ENCODE assay signal across 20 cellular contexts in the genomic region with DNA sequence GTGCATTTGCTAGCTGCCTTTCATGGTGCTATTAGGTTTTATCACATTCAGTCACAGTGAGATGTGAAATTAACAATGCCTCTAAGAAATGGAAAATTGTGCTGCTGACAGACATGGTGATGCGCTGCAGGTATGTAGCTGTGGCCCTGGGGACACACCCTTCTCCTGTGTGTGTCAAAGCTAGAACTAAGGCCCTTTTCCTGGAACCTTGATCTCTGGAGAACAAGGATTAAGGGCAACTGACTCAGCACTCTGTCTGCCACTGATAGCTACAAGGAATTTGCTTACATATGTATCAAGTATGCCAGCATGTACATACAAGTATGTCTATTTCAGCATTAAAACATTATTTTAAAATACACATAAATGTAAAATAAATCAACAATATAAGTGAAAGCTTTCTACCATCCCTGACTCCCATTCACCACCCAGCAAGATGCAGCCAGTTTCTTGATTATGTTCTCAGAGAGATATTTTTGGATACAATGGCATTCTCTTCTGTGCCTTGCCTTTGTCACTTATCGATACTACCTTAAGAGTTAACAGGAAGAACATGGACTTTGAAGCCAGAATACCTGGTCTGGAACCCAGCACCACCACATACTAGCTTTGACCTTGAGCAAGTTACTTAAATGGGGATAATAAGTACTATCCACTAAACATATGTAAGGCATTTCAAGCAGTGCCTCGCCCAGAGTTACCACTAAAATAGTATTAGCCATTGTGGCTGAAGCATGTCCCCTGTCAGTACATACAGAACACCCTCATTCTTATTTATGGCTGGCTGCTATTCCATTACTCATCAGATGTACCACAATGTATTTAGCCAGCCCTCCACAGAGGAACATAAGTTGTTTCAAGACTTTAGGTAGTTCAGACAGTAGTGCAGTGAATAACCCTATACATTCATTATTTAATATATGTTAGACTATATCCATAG.
DNase-seq lines count a peak whose midpoint lies in the region; ATAC-seq, FAIRE-seq and TF ChIP-seq lines count a peak whose summit lies in the region.
"Had no signal": no experiment of that assay in that cellular context is flagged by ENCODE, and none has a peak within 500 bp of the region (broad histone marks: within the 10 kb centered on the region; RNA-seq: fewer than 3 reads in every experiment).

No MANE protein-coding gene starts in this region.

- H3K79me1 ChIP-seq in mesenchymal stem cell (replicated peaks; ENCODE audit: low read length, poor library complexity, severe bottlenecking), result no peaks in the 10 kb centered on the region

- no peak for FAIRE-seq in HepG2 (lab: Jason Lieb, UNC)

- TF ChIP-seq POLR2A in HepG2 (IDR thresholded peaks at IDR 0.05; ENCODE audit: insufficient read depth in 1 of 2, low read depth in 2 of 2, low read length in 2 of 2) (no peak), right lobe of liver (IDR thresholded peaks at IDR 0.05) (no peak)

- H3K9ac ChIP-seq in HepG2 (ENCODE audit: insufficient read depth, low read depth, low read length) (no peak overlapping the region), mesenchymal stem cell (ENCODE audit: low read length) (no peak overlapping the region)

- TF ChIP-seq CTCF in HepG2 (CRISPR knock-in tag; IDR thresholded peaks at IDR 0.05), result no peak
- no peak for TF ChIP-seq CTCF in right lobe of liver (IDR thresholded peaks at IDR 0.05)
- no peak for TF ChIP-seq CTCF in epithelial cell of esophagus (IDR thresholded peaks at IDR 0.05; ENCODE audit: insufficient read depth, low read depth, low read length, missing control alignments)

- H2BK15ac ChIP-seq in mesenchymal stem cell (ENCODE audit: low read depth, poor library complexity, severe bottlenecking), result no peak overlapping the region

- no peaks in the 10 kb centered on the region for H3K79me2 ChIP-seq in HepG2 (ENCODE audit: insufficient read depth, low read length)

- H4K8ac ChIP-seq in mesenchymal stem cell (ENCODE audit: low read length), result no peak overlapping the region

- peak overlapping the region in 1 of 2 experiments; percentile 33 for H3K18ac ChIP-seq in mesenchymal stem cell (ENCODE audit: low read depth in 1 of 2, low read length in 2 of 2)

- no peak overlapping the region for H2BK12ac ChIP-seq in mesenchymal stem cell (ENCODE audit: low read length in 2 of 2)

- no peak overlapping the region for H3K4me2 ChIP-seq in HepG2 (ENCODE audit: low read depth, low read length)
- H3K4me2 ChIP-seq in mesenchymal stem cell (ENCODE audit: low read length, poor library complexity, severe bottlenecking), result no peak overlapping the region
- H3K4me2 ChIP-seq: PC-9 had no signal

- no peak overlapping the region for H4K91ac ChIP-seq in mesenchymal stem cell (ENCODE audit: low read length)

- H3K27me3 ChIP-seq in HepG2 (ENCODE audit: control insufficient read depth in 1 of 2, insufficient read depth in 2 of 2, low read length in 2 of 2) (no peaks in the 10 kb centered on the region), right lobe of liver (no peaks in the 10 kb centered on the region), mesenchymal stem cell (ENCODE audit: control insufficient read depth in 1 of 2, insufficient read depth in 1 of 2, low read length in 2 of 2) (no peaks in the 10 kb centered on the region)
- H3K27me3 ChIP-seq: sigmoid colon, transverse colon had no signal

- H2BK120ac ChIP-seq in mesenchymal stem cell (ENCODE audit: low read depth, low read length), result no peak overlapping the region

- no peak overlapping the region for H3K4me3 ChIP-seq in HepG2 (replicated peaks in 1 of 3; ENCODE audit: insufficient read depth in 1 of 3, low read depth in 2 of 3, low read length in 3 of 3)
- H3K4me3 ChIP-seq in right lobe of liver, result no peak overlapping the region
- no peak overlapping the region for H3K4me3 ChIP-seq in epithelial cell of esophagus (ENCODE audit: low read length)
- H3K4me3 ChIP-seq in mesenchymal stem cell (ENCODE audit: insufficient read depth in 1 of 2, low read depth in 1 of 2, low read length in 2 of 2), result no peak overlapping the region
- H3K4me3 ChIP-seq: PC-9, sigmoid colon, transverse colon had no signal

- H3K27ac ChIP-seq in HepG2 (ENCODE audit: extremely low read length, insufficient read depth, low read length) (no peak overlapping the region), right lobe of liver (no peak overlapping the region), mesenchymal stem cell (ENCODE audit: low read length, poor library complexity, severe bottlenecking) (no peak overlapping the region)
- H3K27ac ChIP-seq: PC-9, sigmoid colon, transverse colon had no signal

- intact Hi-C loops in HepG2 (cut with micrococcal nuclease; ENCODE audit: unreplicated experiment), result no loop called here
- intact Hi-C loops in right lobe of liver (cut with DNase I), result no loop called here

- no peak overlapping the region for H2BK5ac ChIP-seq in mesenchymal stem cell (ENCODE audit: low read depth, low read length, poor library complexity, severe bottlenecking)

- TF ChIP-seq EP300 in HepG2 (IDR thresholded peaks at IDR 0.05; ENCODE audit: low read depth in 2 of 2, low read length in 2 of 2), result no peak
- TF ChIP-seq EP300 in HepG2 (CRISPR knock-in tag; IDR thresholded peaks at IDR 0.05; ENCODE audit: borderline replicate concordance), result no peak

- no peaks in the 10 kb centered on the region for H3K4me1 ChIP-seq in HepG2 (ENCODE audit: insufficient read depth, low read length)
- H3K4me1 ChIP-seq in right lobe of liver, result no peaks in the 10 kb centered on the region
- peaks cover 7% of the 10 kb centered on the region for H3K4me1 ChIP-seq in mesenchymal stem cell (ENCODE audit: control insufficient read depth, insufficient read depth, low read depth, low read length)
- H3K4me1 ChIP-seq: sigmoid colon had no signal

- no TSS peak for BruUV-seq in HepG2 (replicated peaks; lab: Mats Ljungman, UMichigan)

- POLR2A ChIA-PET in HepG2 (lab: Yijun Ruan, JAX), result no interaction called here

- H3K36me3 ChIP-seq in HepG2 (replicated peaks in 1 of 2; ENCODE audit: control insufficient read depth in 1 of 2, insufficient read depth in 2 of 2, low read length in 2 of 2) (no peaks in the 10 kb centered on the region), right lobe of liver (no peaks in the 10 kb centered on the region), mesenchymal stem cell (ENCODE audit: control insufficient read depth in 1 of 2, insufficient read depth in 2 of 2, low read depth in 1 of 2, low read length in 2 of 2) (no peaks in the 10 kb centered on the region)
- H3K36me3 ChIP-seq: sigmoid colon, transverse colon had no signal

- CTCF ChIA-PET in HepG2 (lab: Yijun Ruan, JAX; ENCODE audit: low intra/inter-chr PET ratio, low total read pairs), result no interaction called here

- H2AK5ac ChIP-seq in mesenchymal stem cell (ENCODE audit: low read length, severe bottlenecking), result no peak overlapping the region

- H3K14ac ChIP-seq in mesenchymal stem cell (ENCODE audit: low read length in 2 of 2), result no peak overlapping the region

- H4K20me1 ChIP-seq in HepG2 (ENCODE audit: insufficient read depth, low read length), result no peaks in the 10 kb centered on the region

- in situ Hi-C loops in HepG2 (cut with HindIII; ENCODE audit: extremely low pct_ligation_motif_present, low pct_unique_long_range_greater_than_20kb), result no loop called here

- no peak overlapping the region for H3K4ac ChIP-seq in mesenchymal stem cell (ENCODE audit: low read depth in 1 of 2, low read length in 2 of 2)

- ATAC-seq in HepG2 (no peak), right lobe of liver (no peak), GM21381 (IDR thresholded peaks at IDR 0.05; ENCODE audit: unreplicated experiment) (no peak)
- ATAC-seq: activated T-cell treated with anti-CD3 and anti-CD28 coated beads, Interleukin-2, amount 50 U/mL, for 72 hours; left ventricle myocardium superior had no signal

- no peak for TF ChIP-seq RAD21 in HepG2 (CRISPR knock-in tag; IDR thresholded peaks at IDR 0.05)

- H3K9me3 ChIP-seq in HepG2 (ENCODE audit: low read length), result no peaks in the 10 kb centered on the region
- H3K9me3 ChIP-seq in right lobe of liver, result no peaks in the 10 kb centered on the region
- no peaks in the 10 kb centered on the region for H3K9me3 ChIP-seq in mesenchymal stem cell (ENCODE audit: control insufficient read depth, low read length)
- H3K9me3 ChIP-seq: sigmoid colon, transverse colon had no signal

- H2AFZ ChIP-seq in HepG2 (ENCODE audit: low read length) (peak overlapping the region; percentile 27), mesenchymal stem cell (ENCODE audit: low read depth, low read length) (no peak overlapping the region)
- H2AFZ ChIP-seq: PC-9 had no signal

- H3K23ac ChIP-seq in mesenchymal stem cell (ENCODE audit: low read length in 2 of 2), result no peak overlapping the region

- DNase-seq in HepG2 (ENCODE audit: low spot score) (no peak), right lobe of liver (no peak), epithelial cell of esophagus (ENCODE audit: low read depth) (peak; percentile 96), mesenchymal stem cell (peak; percentile 18), DMS 273 treated with DMSO at 0.1 percent for 48 hours (lab: John Stamatoyannopoulos, UW) (no peak), NCI-H2107 (lab: John Stamatoyannopoulos, UW) (no peak)
- DNase-seq in effector CD8-positive, alpha-beta T cell (lab: John Stamatoyannopoulos, UW), result no peak
- DNase-seq: 8988T; activated CD8-positive, alpha-beta memory T cell treated with anti-CD3 and anti-CD28 coated beads for 24 hours; activated T-cell treated with anti-CD3 and anti-CD28 coated beads, Interleukin-2, amount 50 U/mL, for 72 hours; COR-L47; left ventricle myocardium superior; NCI-H1417; NCI-H2171 treated with DMSO at 0.1 percent for 48 hours; NCI-H774; PC-9; sigmoid colon; stimulated activated CD4-positive, alpha-beta T cell treated with anti-CD3 and anti-CD28 coated beads, Interleukin-2, amount 100 ng/mL, for 24 hours; transverse colon had no signal

- WGBS in HepG2 (ENCODE audit: low lambda C conversion rate), result 88% methylated on average over 3 of the region's 3 CpGs
- WGBS in right lobe of liver (ENCODE audit: insufficient coverage, low coverage, low lambda C conversion rate, missing lambda C conversion rate), result 89% methylated on average over 3 of the region's 3 CpGs
- 92% methylated on average over 3 of the region's 3 CpGs for WGBS in mesenchymal stem cell

TF ChIP-seq in HepG2, 621 proteins besides CTCF, POLR2A, EP300 and RAD21:
- TF ChIP-seq MAFK (conservative IDR thresholded peaks at IDR 0.05 in 1 of 2, IDR thresholded peaks at IDR 0.05 in 1 of 2; ENCODE audit: low read length in 2 of 2) (peak in 1 of 2 experiments; percentile 32; a peak in 1 of 4 replicates), MAFF (IDR thresholded peaks at IDR 0.05; ENCODE audit: low read depth, low read length) (0 out of 2 replicates have a peak, but pooled peaks have one; percentile 9)
- TF ChIP-seq, protein P1, sequence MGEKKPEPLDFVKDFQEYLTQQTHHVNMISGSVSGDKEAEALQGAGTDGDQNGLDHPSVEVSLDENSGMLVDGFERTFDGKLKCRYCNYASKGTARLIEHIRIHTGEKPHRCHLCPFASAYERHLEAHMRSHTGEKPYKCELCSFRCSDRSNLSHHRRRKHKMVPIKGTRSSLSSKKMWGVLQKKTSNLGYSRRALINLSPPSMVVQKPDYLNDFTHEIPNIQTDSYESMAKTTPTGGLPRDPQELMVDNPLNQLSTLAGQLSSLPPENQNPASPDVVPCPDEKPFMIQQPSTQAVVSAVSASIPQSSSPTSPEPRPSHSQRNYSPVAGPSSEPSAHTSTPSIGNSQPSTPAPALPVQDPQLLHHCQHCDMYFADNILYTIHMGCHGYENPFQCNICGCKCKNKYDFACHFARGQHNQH (CRISPR knock-in tag; IDR thresholded peaks at IDR 0.05), result no peak

Comparison
In these comparisons a context has a peak if more than half of its experiments do, and no peak if none do; other contexts are left out.
1. DNase-seq: peak in epithelial cell of esophagus (single experiment) and mesenchymal stem cell (single experiment); none in HepG2 (single experiment), right lobe of liver (0 of 3), effector CD8-positive, alpha-beta T cell (single experiment), DMS 273 treated with DMSO at 0.1 percent for 48 hours (single experiment) and NCI-H2107 (single experiment).